In genomic region chr1:31155216-31155806, GRCh38 we compare ENCODE assay signal across 8 cellular contexts.
DNase-seq lines count a peak whose midpoint lies in the region; ATAC-seq and TF ChIP-seq lines count a peak whose summit lies in the region.

No MANE protein-coding gene starts in this region.

- H3K79me2 ChIP-seq in ACC112 (ENCODE audit: control insufficient read depth, insufficient read depth, low read length, unreplicated experiment): no peaks in the 10 kb centered on the region

- peaks cover 5% of the 10 kb centered on the region for H3K4me1 Mint-ChIP-seq in activated T-helper 2 cell treated with anti-CD3 and anti-CD28 coated beads, Interferon-gamma antibody, Interleukin-2, Interleukin-4, amounts not matched to agents 10 μg/mL and 5 μg/mL and 100 μg/mL, durations not matched to agents 14 hours and 24 hours and 36 hours (ENCODE audit: low read depth)

- intact Hi-C loops in activated T-helper 2 cell treated with anti-CD3 and anti-CD28 coated beads, Interferon-gamma antibody, Interleukin-2, Interleukin-4, amounts not matched to agents 10 μg/mL and 5 μg/mL and 100 μg/mL, durations not matched to agents 14 hours and 24 hours and 36 hours (cut with micrococcal nuclease): no loop called here

- 0 out of 2 replicates have a peak overlapping the region, but pooled peaks have one; percentile 2 for H3K27ac ChIP-seq in ACC112 (ENCODE audit: low read depth, low read length)
- H3K27ac ChIP-seq in foreskin keratinocyte: peak overlapping the region; percentile 84
- H3K27ac ChIP-seq in neutrophil: no peak overlapping the region
- peak overlapping the region; percentile 71 to 73 for H3K27ac ChIP-seq in thoracic aorta

- H3K36me3 Mint-ChIP-seq in activated T-helper 2 cell treated with anti-CD3 and anti-CD28 coated beads, Interferon-gamma antibody, Interleukin-2, Interleukin-4, amounts not matched to agents 10 μg/mL and 5 μg/mL and 100 μg/mL, durations not matched to agents 14 hours and 24 hours and 36 hours (ENCODE audit: low read depth): no peaks in the 10 kb centered on the region

- TF ChIP-seq CTCF in foreskin keratinocyte (conservative IDR thresholded peaks at IDR 0.05): peak; percentile 64
- TF ChIP-seq CTCF in neutrophil (IDR thresholded peaks at IDR 0.05): no peak
- TF ChIP-seq CTCF in thoracic aorta (IDR thresholded peaks at IDR 0.05): peak; percentile 31

- TF ChIP-seq POLR2A in GM18505 (IDR thresholded peaks at IDR 0.05; ENCODE audit: borderline replicate concordance, extremely low read depth, insufficient read depth, insufficient read length): no peak

- H3K9me3 ChIP-seq in neutrophil (no peaks in the 10 kb centered on the region), thoracic aorta (no peaks in the 10 kb centered on the region)

- peaks cover 3% of the 10 kb centered on the region for H3K27me3 Mint-ChIP-seq in activated T-helper 2 cell treated with anti-CD3 and anti-CD28 coated beads, Interferon-gamma antibody, Interleukin-2, Interleukin-4, amounts not matched to agents 10 μg/mL and 5 μg/mL and 100 μg/mL, durations not matched to agents 14 hours and 24 hours and 36 hours (ENCODE audit: low read depth)

- DNase-seq in RPMI7951 (ENCODE audit: low read depth) (peak; percentile 80), foreskin keratinocyte (peak in 1 of 2 donors; percentile 54), thoracic aorta (ENCODE audit: low spot score) (no peak)
- DNase-seq in activated T-helper 2 cell treated with anti-CD3 and anti-CD28 coated beads, Interferon-gamma antibody, Interleukin-2, Interleukin-4, amounts not matched to agents 10 μg/mL and 5 μg/mL and 100 μg/mL, durations not matched to agents 14 hours and 24 hours and 36 hours (ENCODE audit: low spot score): peak; percentile 66

- H3K27ac Mint-ChIP-seq in activated T-helper 2 cell treated with anti-CD3 and anti-CD28 coated beads, Interferon-gamma antibody, Interleukin-2, Interleukin-4, amounts not matched to agents 10 μg/mL and 5 μg/mL and 100 μg/mL, durations not matched to agents 14 hours and 24 hours and 36 hours: peak overlapping the region; percentile 46

- peak overlapping the region; percentile 86 for H3K4me3 ChIP-seq in ACC112 (ENCODE audit: low read depth, low read length)
- H3K4me3 ChIP-seq in neutrophil (ENCODE audit: low read depth in 1 of 2, low read length in 1 of 2): peak overlapping the region; percentile 58 to 71
- H3K4me3 ChIP-seq in thoracic aorta: peak overlapping the region; percentile 92

- H2AFZ ChIP-seq in ACC112 (ENCODE audit: low read length, unreplicated experiment): peak overlapping the region; percentile 77

- H3K4me3 Mint-ChIP-seq in activated T-helper 2 cell treated with anti-CD3 and anti-CD28 coated beads, Interferon-gamma antibody, Interleukin-2, Interleukin-4, amounts not matched to agents 10 μg/mL and 5 μg/mL and 100 μg/mL, durations not matched to agents 14 hours and 24 hours and 36 hours (ENCODE audit: low read depth): peak overlapping the region; percentile 83

- H3K4me1 ChIP-seq in ACC112 (ENCODE audit: control insufficient read depth, insufficient read depth, low read length, unreplicated experiment) (peaks cover 9% of the 10 kb centered on the region), foreskin keratinocyte (peaks cover 21% of the 10 kb centered on the region), neutrophil (ENCODE audit: control insufficient read depth in 1 of 2, insufficient read depth in 1 of 2, low read depth in 1 of 2, low read length in 1 of 2) (peaks cover 2 to 9% of the 10 kb centered on the region in 2 experiments), thoracic aorta (ENCODE audit: control insufficient read depth in 1 of 2, low read depth in 2 of 2) (peaks cover 6 to 14% of the 10 kb centered on the region in 2 donors)

- ATAC-seq in GM18505 (IDR thresholded peaks at IDR 0.05; ENCODE audit: unreplicated experiment): peak; percentile 51
- ATAC-seq in HG03521 (IDR thresholded peaks at IDR 0.05; ENCODE audit: unreplicated experiment): peak; percentile 58
- ATAC-seq in foreskin keratinocyte: peak; percentile 66
- peak; percentile 24 for ATAC-seq in thoracic aorta (ENCODE audit: insufficient number of reproducible peaks, low FRiP score, low read depth)

- no peaks in the 10 kb centered on the region for H3K36me3 ChIP-seq in ACC112 (ENCODE audit: insufficient read depth, low read length)
- H3K36me3 ChIP-seq in neutrophil: no peaks in the 10 kb centered on the region
- no peaks in the 10 kb centered on the region for H3K36me3 ChIP-seq in thoracic aorta

- no peaks in the 10 kb centered on the region for H3K27me3 ChIP-seq in ACC112 (ENCODE audit: insufficient read depth, low read length)
- no peaks in the 10 kb centered on the region for H3K27me3 ChIP-seq in foreskin keratinocyte
- H3K27me3 ChIP-seq in neutrophil: peaks cover 26% of the 10 kb centered on the region
- H3K27me3 ChIP-seq in thoracic aorta (replicated peaks; ENCODE audit: insufficient read depth): no peaks in the 10 kb centered on the region

- no peaks in the 10 kb centered on the region for H3K9me3 Mint-ChIP-seq in activated T-helper 2 cell treated with anti-CD3 and anti-CD28 coated beads, Interferon-gamma antibody, Interleukin-2, Interleukin-4, amounts not matched to agents 10 μg/mL and 5 μg/mL and 100 μg/mL, durations not matched to agents 14 hours and 24 hours and 36 hours
